ENCODE assay signal across 11 cellular contexts in genomic region chr15:40050788-40051615, GRCh38. TPM values are rescaled to one million over a fixed set of nuclear protein-coding genes. Genes with fewer than 3 reads are reported as not detected.
DNase-seq lines count a peak whose midpoint lies in the region; ATAC-seq and TF ChIP-seq lines count a peak whose summit lies in the region.
"Had no signal": no experiment of that assay in that cellular context is flagged by ENCODE, and none has a peak within 500 bp of the region (broad histone marks: within the 10 kb centered on the region; RNA-seq: fewer than 3 reads in every experiment).

No MANE protein-coding gene starts in this region.

- no peak overlapping the region for H2AFZ ChIP-seq in neural progenitor cell (replicated peaks)

- H3K36me3 ChIP-seq in MG63: no peaks in the 10 kb centered on the region
- no peaks in the 10 kb centered on the region for H3K36me3 ChIP-seq in ectodermal cell (ENCODE audit: control insufficient read depth, insufficient read depth, low read length)
- H3K36me3 ChIP-seq in neural progenitor cell: no peaks in the 10 kb centered on the region

- peak overlapping the region; percentile 78 for H3K27ac Mint-ChIP-seq in neural progenitor cell

- peak overlapping the region; percentile 42 for H3K27ac ChIP-seq in ectodermal cell (ENCODE audit: insufficient read depth, low read depth, low read length, poor library complexity, severe bottlenecking)
- no peak overlapping the region for H3K27ac ChIP-seq in neural progenitor cell

- H3K4me1 ChIP-seq in ectodermal cell (ENCODE audit: control insufficient read depth, insufficient read depth, low read length): peaks cover 27% of the 10 kb centered on the region
- peaks cover 21% of the 10 kb centered on the region for H3K4me1 ChIP-seq in neural progenitor cell

- peaks cover 2% of the 10 kb centered on the region for H3K9me3 Mint-ChIP-seq in neural progenitor cell

- no peaks in the 10 kb centered on the region for H4K20me1 ChIP-seq in neural progenitor cell (ENCODE audit: low read depth)

- H3K9ac ChIP-seq in neural progenitor cell: no peak overlapping the region

- H3K4me1 Mint-ChIP-seq in neural progenitor cell: peaks cover 54% of the 10 kb centered on the region

- no peaks in the 10 kb centered on the region for H3K27me3 ChIP-seq in MG63
- no peaks in the 10 kb centered on the region for H3K27me3 ChIP-seq in ectodermal cell (ENCODE audit: control insufficient read depth, insufficient read depth, low read length, poor library complexity, severe bottlenecking)
- no peaks in the 10 kb centered on the region for H3K27me3 ChIP-seq in neural progenitor cell

- 39 to 46% methylated on average over 14 of the region's 14 CpGs for WGBS in ectodermal cell, 2 experiments

- DNase-seq in EH (ENCODE audit: low read depth) (peak; percentile 43), MG63 (peak; percentile 31), neural progenitor cell (ENCODE audit: low spot score) (peak; percentile 87), NCI-H1436 (lab: John Stamatoyannopoulos, UW) (no peak), SIG-M5 treated with dmso at 0.1 percent for 504 hours (lab: John Stamatoyannopoulos, UW; ENCODE audit: unreplicated experiment) (no peak)
- DNase-seq in effector CD8-positive, alpha-beta T cell (lab: John Stamatoyannopoulos, UW): no peak
- DNase-seq: midbrain, NCI-H2081, T-helper 1 cell had no signal

- peak overlapping the region; percentile 29 for H3K4me2 ChIP-seq in neural progenitor cell

- no peak for TF ChIP-seq CTCF in neural progenitor cell (IDR thresholded peaks at IDR 0.05)

- no peaks in the 10 kb centered on the region for H3K79me2 ChIP-seq in neural progenitor cell (ENCODE audit: low read depth)

- H3K4me3 ChIP-seq in MG63: no peak overlapping the region
- no peak overlapping the region for H3K4me3 ChIP-seq in ectodermal cell (ENCODE audit: insufficient read depth, low read depth, low read length)
- no peak overlapping the region for H3K4me3 ChIP-seq in neural progenitor cell

- H3F3A ChIP-seq in neural progenitor cell (ENCODE audit: low read depth): peaks cover 13% of the 10 kb centered on the region

- H3K4me3 Mint-ChIP-seq in neural progenitor cell: no peak overlapping the region

- H3K36me3 Mint-ChIP-seq in neural progenitor cell: peaks cover 4% of the 10 kb centered on the region

- H3K27me3 Mint-ChIP-seq in neural progenitor cell (ENCODE audit: insufficient read depth, low read depth): peaks cover 16% of the 10 kb centered on the region

- ATAC-seq in GM21526 (IDR thresholded peaks at IDR 0.05; ENCODE audit: low FRiP score, unreplicated experiment): no peak

- H3K9me3 ChIP-seq in MG63 (no peaks in the 10 kb centered on the region), ectodermal cell (ENCODE audit: control insufficient read depth, low read length) (no peaks in the 10 kb centered on the region), neural progenitor cell (ENCODE audit: low read depth) (no peaks in the 10 kb centered on the region)

RNA-seq across cellular contexts. Expression of gene SRP14, which starts 12.0 kb away (rescaled TPM):
- 134 and 205 TPM in 2 replicates for total RNA-seq in MG63 (2014; rRNA removed; shearing (Covaris generic); ENCODE audit: low replicate concordance)
- 525 TPM for polyA plus RNA-seq in ectodermal cell (2013, experiment 1 of 4)
- polyA plus RNA-seq in ectodermal cell (2013, experiment 2 of 4): 500 TPM
- polyA plus RNA-seq in ectodermal cell (2013, experiment 3 of 4): 575 TPM
- polyA plus RNA-seq in ectodermal cell (2013, experiment 4 of 4): 645 TPM
- total RNA-seq in neural progenitor cell (ENCODE audit: low replicate concordance): 250 and 461 TPM in 2 replicates

RNA-seq across cellular contexts. Expression of gene BMF, which starts 57.7 kb away (rescaled TPM):
- total RNA-seq in MG63 (2014; rRNA removed; shearing (Covaris generic); ENCODE audit: low replicate concordance): 0.20 TPM in 1 of 2 replicates, not detected in the other
- polyA plus RNA-seq in ectodermal cell (2013, experiment 1 of 4): 74.0 TPM
- polyA plus RNA-seq in ectodermal cell (2013, experiment 2 of 4): 115 TPM
- 66.2 TPM for polyA plus RNA-seq in ectodermal cell (2013, experiment 3 of 4)
- 65.1 TPM for polyA plus RNA-seq in ectodermal cell (2013, experiment 4 of 4)
- 8.0 and 12.1 TPM in 2 replicates for total RNA-seq in neural progenitor cell (ENCODE audit: low replicate concordance)

Comparison
In these comparisons a context has a peak if more than half of its experiments do, and no peak if none do; other contexts are left out.
1. DNase-seq: peak in EH (single experiment), MG63 (single experiment) and neural progenitor cell (single experiment); none in NCI-H1436 (single experiment), SIG-M5 treated with dmso at 0.1 percent for 504 hours (single experiment) and effector CD8-positive, alpha-beta T cell (single experiment).